25 cellular contexts compared by ENCODE assay signal in genomic region chr2:148167855-148168254, GRCh38.
"Had no signal": no experiment of that assay in that cellular context is flagged by ENCODE, and none has a peak within 500 bp of the region (broad histone marks: within the 10 kb centered on the region; RNA-seq: fewer than 3 reads in every experiment).

No MANE protein-coding gene starts in this region.

- H3K36me3 ChIP-seq: adrenal gland, SJCRH30 had no signal

- H3K27me3 Mint-ChIP-seq: activated naive CD8-positive, alpha-beta T cell treated with anti-CD3 and anti-CD28 coated beads, Interleukin-2, amount 10 ng/mL, durations not matched to agents 7 days and 5 days had no signal

- H3K27me3 ChIP-seq: adrenal gland, SJCRH30 had no signal

- H3K4me3 ChIP-seq: adrenal gland, SJCRH30 had no signal

- H3K27ac ChIP-seq: adrenal gland, RWPE1, SJCRH30 had no signal

- H3K27ac Mint-ChIP-seq: activated CD8-positive, alpha-beta T cell treated with anti-CD3 and anti-CD28 coated beads, Interleukin-2, amount 10 ng/mL, durations not matched to agents 7 days and 5 days; activated naive CD8-positive, alpha-beta T cell treated with anti-CD3 and anti-CD28 coated beads, Interleukin-2, amount 10 ng/mL, durations not matched to agents 7 days and 5 days; WTC11 had no signal

- H3K4me3 Mint-ChIP-seq: activated CD8-positive, alpha-beta T cell treated with anti-CD3 and anti-CD28 coated beads, Interleukin-2, amount 10 ng/mL, durations not matched to agents 7 days and 5 days; activated naive CD8-positive, alpha-beta T cell treated with anti-CD3 and anti-CD28 coated beads, Interleukin-2, amount 10 ng/mL, durations not matched to agents 7 days and 5 days; WTC11 had no signal

- H3K4me1 Mint-ChIP-seq: activated naive CD8-positive, alpha-beta T cell treated with anti-CD3 and anti-CD28 coated beads, Interleukin-2, amount 10 ng/mL, durations not matched to agents 7 days and 5 days; WTC11 had no signal

- H3K4me1 ChIP-seq: SJCRH30 had no signal

- ATAC-seq: activated CD8-positive, alpha-beta T cell treated with anti-CD3 and anti-CD28 coated beads, Interleukin-2, amount 10 ng/mL, durations not matched to agents 7 days and 5 days; Panc1; SK-N-SH treated with all-trans-retinoic acid at 6 μM for 48 hours; WTC11 had no signal

- H3K9me3 ChIP-seq: adrenal gland, SJCRH30 had no signal

- DNase-seq: activated CD4-positive, alpha-beta T cell treated with anti-CD3 and anti-CD28 coated beads for 48 hours; activated CD4-positive, alpha-beta T cell treated with anti-CD3 and anti-CD28 coated beads, Interleukin-2, amount 50 U/mL, for 4 hours; activated CD4-positive, CD25-positive, alpha-beta regulatory T cell treated with anti-CD3 and anti-CD28 coated beads, Interleukin-2, amount 50 U/mL, for 72 hours; activated CD8-positive, alpha-beta memory T cell treated with anti-CD3 and anti-CD28 coated beads, Interleukin-2, amount 50 U/mL, for 48 hours; activated CD8-positive, alpha-beta T cell treated with anti-CD3 and anti-CD28 coated beads, Interleukin-2, amount 10 ng/mL, durations not matched to agents 7 days and 5 days; activated naive CD4-positive, alpha-beta T cell treated with anti-CD3 and anti-CD28 coated beads, Interleukin-2, amount 50 U/mL, for 16 hours; activated naive CD8-positive, alpha-beta T cell treated with anti-CD3 and anti-CD28 coated beads, Interleukin-2, amount 10 ng/mL, durations not matched to agents 7 days and 5 days; activated T-cell treated with anti-CD3 and anti-CD28 coated beads, Interleukin-2, amount 50 U/mL, for 1 hour; adrenal gland; anterior cingulate cortex; caudate nucleus; NCI-H1092; NCI-H1417 treated with DMSO at 0.1 percent for 48 hours; NCI-H1694 treated with DMSO at 0.1 percent for 48 hours; NCI-H2029 treated with DMSO at 0.1 percent for 48 hours; NCI-H345; NCI-H510A treated with DMSO at 0.1 percent for 48 hours; NCI-H69; Right ventricle myocardium superior; SJCRH30; SW 1271 had no signal
